ENCODE assay signal across 36 cellular contexts in the genomic region with DNA sequence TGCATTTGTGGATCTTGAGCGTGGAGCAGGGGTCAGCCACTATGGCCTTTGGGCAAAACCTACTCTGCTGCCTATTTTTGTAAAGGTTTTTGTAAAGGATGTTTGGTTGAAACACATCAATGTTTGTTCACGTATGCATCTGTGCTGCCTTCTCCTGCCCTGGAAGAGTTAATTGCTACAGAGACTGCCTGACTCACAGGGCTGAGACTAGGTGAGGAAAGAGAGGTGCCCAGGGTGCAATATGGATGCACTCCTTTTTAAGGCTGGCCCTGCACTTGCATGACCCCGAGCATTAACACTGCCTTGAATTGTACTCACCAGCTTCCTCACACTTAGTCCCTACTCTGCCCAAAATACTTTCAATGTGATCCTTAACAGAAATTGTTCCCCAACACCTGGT.
"Had no signal": no experiment of that assay in that cellular context is flagged by ENCODE, and none has a peak within 500 bp of the region (broad histone marks: within the 10 kb centered on the region; RNA-seq: fewer than 3 reads in every experiment).

No MANE protein-coding gene starts in this region.

- H3K4me1 ChIP-seq: ascending aorta, Peyer's patch had no signal

- H3K9me3 ChIP-seq: ascending aorta, Peyer's patch had no signal

- ATAC-seq: activated CD8-positive, alpha-beta memory T cell treated with anti-CD3 and anti-CD28 coated beads, Interleukin-2, amount 10 ng/mL, durations not matched to agents 7 days and 5 days; activated T-cell treated with anti-CD3 and anti-CD28 coated beads, Interleukin-2, amount 50 U/mL, for 72 hours; activated T-helper 17 cell treated with anti-CD3 and anti-CD28 coated beads, Interleukin-2, amount 50 U/mL, for 72 hours; K562; PC-3; Right ventricle myocardium inferior had no signal

- H3K27ac ChIP-seq: ascending aorta, cardiac muscle cell, Peyer's patch, VCaP had no signal

- FAIRE-seq: K562 had no signal

- H3K4me3 ChIP-seq: ascending aorta, cardiac muscle cell, K562, Peyer's patch had no signal

- DNase-seq: activated B cell treated with CpG ODN at 0.5 μM for 24 hours; activated CD4-positive, alpha-beta memory T cell treated with anti-CD3 and anti-CD28 coated beads for 36 hours; activated CD4-positive, alpha-beta T cell treated with anti-CD3 and anti-CD28 coated beads for 4 hours; activated CD4-positive, alpha-beta T cell treated with anti-CD3 and anti-CD28 coated beads, Interleukin-2, amount 50 U/mL, for 1 hour; activated CD4-positive, CD25-positive, alpha-beta regulatory T cell treated with anti-CD3 and anti-CD28 coated beads, Interleukin-2, amount 50 U/mL, for 72 hours; activated CD8-positive, alpha-beta memory T cell treated with anti-CD3 and anti-CD28 coated beads for 24 hours; activated CD8-positive, alpha-beta memory T cell treated with anti-CD3 and anti-CD28 coated beads, Interleukin-2, amount 10 ng/mL, durations not matched to agents 7 days and 5 days; activated effector memory CD4-positive, alpha-beta T cell treated with anti-CD3 and anti-CD28 coated beads, Interleukin-2, amount 50 U/mL, for 16 hours; activated naive CD4-positive, alpha-beta T cell treated with Interleukin-2 at 50 U/mL for 16 hours; activated naive CD8-positive, alpha-beta T cell treated with anti-CD3 and anti-CD28 coated beads, Interleukin-2, amount 10 ng/mL, durations not matched to agents 7 days and 5 days; activated T-cell treated with anti-CD3 and anti-CD28 coated beads, Interleukin-2, amount 50 U/mL, for 1 hour; activated T-cell treated with anti-CD3 and anti-CD28 coated beads, Interleukin-2, amount 50 U/mL, for 72 hours; amygdala; NCI-H1105; NCI-H1417 treated with DMSO at 0.1 percent for 48 hours; NCI-H1694; NCI-H1930; NCI-H2081 treated with DMSO at 0.1 percent for 48 hours; NCI-H510A; NCI-H526; NCI-H748 treated with DMSO at 0.1 percent for 48 hours; NK-92 treated with Interleukin-12 subunit alpha and Interleukin-12 subunit beta, amount 100 ng/mL, for 24 hours; PC-3; Peyer's patch; RPMI8226; SW 1271; T-helper 1 cell; T-helper 2 cell; T-helper 9 cell had no signal

- H3K4me3 Mint-ChIP-seq: activated B cell treated with CpG ODN at 0.5 μM for 24 hours; activated CD4-positive, alpha-beta memory T cell treated with anti-CD3 and anti-CD28 coated beads for 36 hours; activated CD8-positive, alpha-beta memory T cell treated with anti-CD3 and anti-CD28 coated beads, Interleukin-2, amount 10 ng/mL, durations not matched to agents 7 days and 5 days; activated naive CD4-positive, alpha-beta T cell treated with anti-CD3 and anti-CD28 coated beads, Interleukin-2, amount 50 U/mL, for 24 hours; activated naive CD8-positive, alpha-beta T cell treated with anti-CD3 and anti-CD28 coated beads, Interleukin-2, amount 10 ng/mL, durations not matched to agents 7 days and 5 days; activated T-cell treated with anti-CD3 and anti-CD28 coated beads, Interleukin-2, amount 50 U/mL, for 72 hours; activated T-helper 17 cell treated with anti-CD3 and anti-CD28 coated beads, Interleukin-2, amount 50 U/mL, for 72 hours had no signal

- H3K36me3 ChIP-seq: ascending aorta, cardiac muscle cell, Peyer's patch had no signal

- H3K27ac Mint-ChIP-seq: activated B cell treated with CpG ODN at 0.5 μM for 24 hours; activated CD4-positive, alpha-beta memory T cell treated with anti-CD3 and anti-CD28 coated beads for 36 hours; activated CD8-positive, alpha-beta memory T cell treated with anti-CD3 and anti-CD28 coated beads, Interleukin-2, amount 10 ng/mL, durations not matched to agents 7 days and 5 days; activated naive CD4-positive, alpha-beta T cell treated with anti-CD3 and anti-CD28 coated beads, Interleukin-2, amount 50 U/mL, for 24 hours; activated naive CD8-positive, alpha-beta T cell treated with anti-CD3 and anti-CD28 coated beads, Interleukin-2, amount 10 ng/mL, durations not matched to agents 7 days and 5 days; activated T-cell treated with anti-CD3 and anti-CD28 coated beads, Interleukin-2, amount 50 U/mL, for 72 hours; activated T-helper 17 cell treated with anti-CD3 and anti-CD28 coated beads, Interleukin-2, amount 50 U/mL, for 72 hours had no signal

- H3K27me3 ChIP-seq: ascending aorta, cardiac muscle cell, Peyer's patch had no signal

- H3K4me1 Mint-ChIP-seq: activated B cell treated with CpG ODN at 0.5 μM for 24 hours; activated naive CD8-positive, alpha-beta T cell treated with anti-CD3 and anti-CD28 coated beads, Interleukin-2, amount 10 ng/mL, durations not matched to agents 7 days and 5 days had no signal
